ENCODE assay signal across 17 cellular contexts in genomic region chr6:24322924-24323323, GRCh38. TPM values are rescaled to one million over a fixed set of nuclear protein-coding genes. Genes with fewer than 3 reads are reported as not detected.
"Had no signal": no experiment of that assay in that cellular context is flagged by ENCODE, and none has a peak within 500 bp of the region (broad histone marks: within the 10 kb centered on the region; RNA-seq: fewer than 3 reads in every experiment).

No MANE protein-coding gene starts in this region.

- DNase-seq: cerebellar nuclear complex; effector memory CD8-positive, alpha-beta T cell; gastrocnemius medialis; left colon; sigmoid colon; stimulated activated CD4-positive, alpha-beta T cell treated with anti-CD3 and anti-CD28 coated beads, Interleukin-12 subunit alpha, Interleukin-12 subunit beta, amount 100 ng/mL, for 4 hours; stimulated activated naive CD4-positive, alpha-beta T cell; upper lobe of left lung; uterus had no signal

- H3K4me3 Mint-ChIP-seq: dendritic cell treated with granulocyte-macrophage colony-stimulating factor and Interleukin-4, amounts not matched to agents 40 ng/mL and 50 ng/mL, for 4 days; effector memory CD8-positive, alpha-beta T cell; natural killer cell treated with Interleukin-12 subunit alpha and Interleukin-12 subunit beta and Interleukin-15 and Interleukin-18, amount 100 ng/mL, for 72 hours had no signal

- H3K27me3 ChIP-seq: esophagus muscularis mucosa, gastrocnemius medialis, sigmoid colon, upper lobe of left lung, uterus had no signal

- ATAC-seq: effector memory CD8-positive, alpha-beta T cell; gastrocnemius medialis; left colon; natural killer cell treated with Interleukin-12 subunit alpha and Interleukin-12 subunit beta and Interleukin-15 and Interleukin-18, amount 100 ng/mL, for 72 hours had no signal

- H3K4me1 ChIP-seq: esophagus muscularis mucosa, gastrocnemius medialis, sigmoid colon, upper lobe of left lung, uterus had no signal

- H3K27ac ChIP-seq: epithelial cell of prostate, esophagus muscularis mucosa, gastrocnemius medialis, sigmoid colon, skin epidermis, upper lobe of left lung, uterus had no signal

- H3K9me3 ChIP-seq: esophagus muscularis mucosa, gastrocnemius medialis, sigmoid colon, upper lobe of left lung, uterus had no signal

- H3K4me3 ChIP-seq: esophagus muscularis mucosa, gastrocnemius medialis, sigmoid colon, skin epidermis, upper lobe of left lung, uterus had no signal

- H3K27ac Mint-ChIP-seq: dendritic cell treated with granulocyte-macrophage colony-stimulating factor and Interleukin-4, amounts not matched to agents 40 ng/mL and 50 ng/mL, for 4 days; effector memory CD8-positive, alpha-beta T cell; natural killer cell treated with Interleukin-12 subunit alpha and Interleukin-12 subunit beta and Interleukin-15 and Interleukin-18, amount 100 ng/mL, for 72 hours had no signal

- H3K36me3 Mint-ChIP-seq: natural killer cell treated with Interleukin-12 subunit alpha and Interleukin-12 subunit beta and Interleukin-15 and Interleukin-18, amount 100 ng/mL, for 72 hours had no signal

- H3K36me3 ChIP-seq: esophagus muscularis mucosa, gastrocnemius medialis, sigmoid colon, upper lobe of left lung, uterus had no signal

- H3K9me3 Mint-ChIP-seq: dendritic cell treated with granulocyte-macrophage colony-stimulating factor and Interleukin-4, amounts not matched to agents 40 ng/mL and 50 ng/mL, for 4 days; effector memory CD8-positive, alpha-beta T cell; natural killer cell treated with Interleukin-12 subunit alpha and Interleukin-12 subunit beta and Interleukin-15 and Interleukin-18, amount 100 ng/mL, for 72 hours had no signal

- FAIRE-seq: colon had no signal

RNA-seq across cellular contexts. Expression of gene DCDC2, which starts 34.9 kb away (rescaled TPM):
- total RNA-seq: esophagus muscularis mucosa; lung microvascular endothelial cell; natural killer cell treated with Interleukin-12 subunit alpha and Interleukin-12 subunit beta and Interleukin-15 and Interleukin-18, amount 100 ng/mL, for 72 hours; pulmonary artery endothelial cell had no signal
